Comparison of ENCODE assay signal across 10 cellular contexts in genomic region chr6:35368038-35368887, GRCh38. TPM values are rescaled to one million over a fixed set of nuclear protein-coding genes. Genes with fewer than 3 reads are reported as not detected.
DNase-seq lines count a peak whose midpoint lies in the region; ATAC-seq and TF ChIP-seq lines count a peak whose summit lies in the region.
"Had no signal": no experiment of that assay in that cellular context is flagged by ENCODE, and none has a peak within 500 bp of the region (broad histone marks: within the 10 kb centered on the region; RNA-seq: fewer than 3 reads in every experiment).

No MANE protein-coding gene starts in this region.

- H2AFZ ChIP-seq in GM23338 = no peak overlapping the region

- H3K27me3 Mint-ChIP-seq in WTC11 (ENCODE audit: low read depth) (no peaks in the 10 kb centered on the region), GM23338 (ENCODE audit: insufficient read depth, low read depth, poor library complexity) (peaks cover 3% of the 10 kb centered on the region)
- H3K27me3 Mint-ChIP-seq: IgD-negative memory B cell had no signal

- H3K27me3 ChIP-seq in vagina (no peaks in the 10 kb centered on the region), GM23338 (ENCODE audit: insufficient read depth) (no peaks in the 10 kb centered on the region)

- in situ Hi-C loops in GM13977 (cut with MboI; ENCODE audit: low pct_unique_long_range_greater_than_20kb, low sequenced_read_pairs, unreplicated experiment) = no loop called here

- H3K36me3 ChIP-seq in vagina = no peaks in the 10 kb centered on the region
- no peaks in the 10 kb centered on the region for H3K36me3 ChIP-seq in GM23338 (ENCODE audit: insufficient read depth)

- H3K4me3 ChIP-seq in vagina (no peak overlapping the region), GM23338 (no peak overlapping the region)
- H3K4me3 ChIP-seq: lung had no signal

- H3K4me3 Mint-ChIP-seq in WTC11 (no peak overlapping the region), GM23338 (no peak overlapping the region)

- POLR2A ChIA-PET in WTC11 (lab: Charles Lee) = no interaction called here

- DNase-seq in AG20443 (ENCODE audit: low spot score) (peak; percentile 65), GM13977 (ENCODE audit: low spot score) (peak; percentile 61), WTC11 (ENCODE audit: low spot score) (no peak), islet precursor cell (peak; percentile 62), mucosa of gallbladder (ENCODE audit: low spot score) (no peak), vagina (ENCODE audit: extremely low spot score in 2 of 2) (no peak), GM23338 (ENCODE audit: low spot score) (no peak)

- TF ChIP-seq POLR2A in vagina (IDR thresholded peaks at IDR 0.05) = no peak

- no peaks in the 10 kb centered on the region for H3K9me2 ChIP-seq in GM23338 (ENCODE audit: insufficient read depth)

- no peaks in the 10 kb centered on the region for H3F3A ChIP-seq in GM23338 (replicated peaks; ENCODE audit: low read depth)

- H3K27ac ChIP-seq in vagina (no peak overlapping the region), GM23338 (ENCODE audit: low read depth) (no peak overlapping the region)

- H3K4me2 ChIP-seq in GM23338 = no peak overlapping the region

- H3K4me1 Mint-ChIP-seq in WTC11 (peaks cover 9% of the 10 kb centered on the region), GM23338 (peaks cover 14% of the 10 kb centered on the region)

- no peak for TF ChIP-seq CTCF in GM13977 (IDR thresholded peaks at IDR 0.05; ENCODE audit: extremely low read depth, insufficient read depth, missing control alignments)
- TF ChIP-seq CTCF in WTC11 (IDR thresholded peaks at IDR 0.05) = no peak
- no peak for TF ChIP-seq CTCF in vagina (IDR thresholded peaks at IDR 0.05)
- no peak for TF ChIP-seq CTCF in GM23338 (conservative IDR thresholded peaks at IDR 0.05; ENCODE audit: low read depth in 2 of 2)

- peaks cover 45% of the 10 kb centered on the region for H3K4me1 ChIP-seq in vagina
- peaks cover 3% of the 10 kb centered on the region; the same call in 1 of the 2 replicates for H3K4me1 ChIP-seq in GM23338 (ENCODE audit: insufficient read depth)

- no peaks in the 10 kb centered on the region for H3K9me3 ChIP-seq in vagina

- no peaks in the 10 kb centered on the region; the same call in 1 of the 2 replicates for H3K79me2 ChIP-seq in GM23338 (replicated peaks; ENCODE audit: insufficient read depth)

- intact Hi-C loops in vagina (cut with DNase I) = no loop called here

- H3K9me3 Mint-ChIP-seq in WTC11 (no peaks in the 10 kb centered on the region), GM23338 (no peaks in the 10 kb centered on the region)
- H3K9me3 Mint-ChIP-seq: IgD-negative memory B cell had no signal

- 0 out of 2 replicates have a peak, but pooled peaks cover 3% of the 10 kb centered on the region for H4K20me1 ChIP-seq in GM23338 (replicated peaks; ENCODE audit: insufficient read depth)

- H3K27ac Mint-ChIP-seq in WTC11 = no peak overlapping the region
- no peak overlapping the region for H3K27ac Mint-ChIP-seq in GM23338

- ATAC-seq in WTC11 (no peak), GM23338 (no peak), GM21619 (IDR thresholded peaks at IDR 0.05; ENCODE audit: unreplicated experiment) (no peak)

- CTCF ChIA-PET in WTC11 (lab: Charles Lee) = interaction anchor here (0.5 to 1.6 kb wide), 4 partner anchors 10 to 84 kb away, joined by 3 read pairs; partner anchors contain the start of gene FANCE

- H3K36me3 Mint-ChIP-seq in WTC11 (no peaks in the 10 kb centered on the region), GM23338 (ENCODE audit: low read depth) (no peaks in the 10 kb centered on the region)

TF ChIP-seq in WTC11, 78 proteins besides CTCF, POLR2A, EP300 and RAD21:
- TF ChIP-seq PREB (CRISPR knock-in tag; IDR thresholded peaks at IDR 0.05; ENCODE audit: borderline replicate concordance) = no peak
- no peak for TF ChIP-seq ZNF121 (CRISPR knock-in tag; IDR thresholded peaks at IDR 0.05)
- TF ChIP-seq JAZF1 (CRISPR knock-in tag; IDR thresholded peaks at IDR 0.05) = no peak
- no peak for TF ChIP-seq CREM (CRISPR knock-in tag; IDR thresholded peaks at IDR 0.05)
- TF ChIP-seq GABPB1 (CRISPR knock-in tag; IDR thresholded peaks at IDR 0.05) = peak; percentile 14; the same call in 1 of the 2 replicates
TF ChIP-seq in WTC11: peak in this region for 1.

TF ChIP-seq in GM23338, 12 proteins besides CTCF, POLR2A, EP300 and RAD21 (continues in another document):
- TF ChIP-seq STAT1 (IDR thresholded peaks at IDR 0.05; ENCODE audit: unreplicated experiment) (no peak), JUNB (IDR thresholded peaks at IDR 0.05; ENCODE audit: unreplicated experiment) (no peak), ZNF331 (CRISPR knock-in tag; IDR thresholded peaks at IDR 0.05; ENCODE audit: low read depth) (no peak), EZH2 (IDR thresholded peaks at IDR 0.05; ENCODE audit: low read depth, unreplicated experiment) (no peak), ZNF462 (CRISPR knock-in tag; IDR thresholded peaks at IDR 0.05) (no peak), POLR2AphosphoS5 (IDR thresholded peaks at IDR 0.05; ENCODE audit: low read depth) (no peak)

RNA-seq across cellular contexts. Expression of gene PPARD, which starts 25.9 kb away (rescaled TPM):
- total RNA-seq in WTC11 (2021) = 14.7 to 17.1 TPM (median 16.8 TPM) in 3 replicates
- total RNA-seq in mucosa of gallbladder = 27.9 TPM
- total RNA-seq in vagina = 21.9 TPM
- 8.7 and 9.7 TPM in 2 replicates for total RNA-seq in GM23338 (2014; rRNA removed; shearing (Covaris generic))
- polyA plus RNA-seq in GM23338 (2016; fragmentation: Nextera tagmentation; extraction: Ambion mirVana) = 4.8 and 5.1 TPM in 2 replicates

Comparison
In these comparisons a context has a peak if more than half of its experiments do, and no peak if none do; other contexts are left out.
1. DNase-seq: peak in AG20443 (single experiment), GM13977 (single experiment) and islet precursor cell (single experiment); none in WTC11 (single experiment), mucosa of gallbladder (single experiment), vagina (0 of 2) and GM23338 (single experiment).